1 cellular context compared by ENCODE assay signal in genomic region chr17:76645481-76645880, GRCh38.
TF ChIP-seq lines count a peak whose summit lies in the region.

No MANE protein-coding gene starts in this region.

TF ChIP-seq in HepG2, 621 proteins besides CTCF, POLR2A, EP300 and RAD21 (continues in another document):
- TF ChIP-seq, protein P1, sequence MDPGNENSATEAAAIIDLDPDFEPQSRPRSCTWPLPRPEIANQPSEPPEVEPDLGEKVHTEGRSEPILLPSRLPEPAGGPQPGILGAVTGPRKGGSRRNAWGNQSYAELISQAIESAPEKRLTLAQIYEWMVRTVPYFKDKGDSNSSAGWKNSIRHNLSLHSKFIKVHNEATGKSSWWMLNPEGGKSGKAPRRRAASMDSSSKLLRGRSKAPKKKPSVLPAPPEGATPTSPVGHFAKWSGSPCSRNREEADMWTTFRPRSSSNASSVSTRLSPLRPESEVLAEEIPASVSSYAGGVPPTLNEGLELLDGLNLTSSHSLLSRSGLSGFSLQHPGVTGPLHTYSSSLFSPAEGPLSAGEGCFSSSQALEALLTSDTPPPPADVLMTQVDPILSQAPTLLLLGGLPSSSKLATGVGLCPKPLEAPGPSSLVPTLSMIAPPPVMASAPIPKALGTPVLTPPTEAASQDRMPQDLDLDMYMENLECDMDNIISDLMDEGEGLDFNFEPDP (CRISPR knock-in tag; conservative IDR thresholded peaks at IDR 0.05): 0 out of 2 replicates have a peak, but pooled peaks have one; percentile 52
- TF ChIP-seq ZNF598 (CRISPR knock-in tag; IDR thresholded peaks at IDR 0.05; ENCODE audit: borderline replicate concordance) (peak; percentile 74; the same call in 1 of the 2 replicates), HIVEP1 (CRISPR knock-in tag; IDR thresholded peaks at IDR 0.05) (no peak), ZNF235 (CRISPR knock-in tag; IDR thresholded peaks at IDR 0.05; ENCODE audit: borderline replicate concordance) (no peak), XRCC5 (optimal IDR thresholded peaks at IDR 0.05; ENCODE audit: low read length) (no peak), SNAI1 (CRISPR knock-in tag; IDR thresholded peaks at IDR 0.05; ENCODE audit: borderline replicate concordance) (no peak), MBNL3 (CRISPR knock-in tag; conservative IDR thresholded peaks at IDR 0.05) (no peak), KAT7 (CRISPR knock-in tag; IDR thresholded peaks at IDR 0.05; ENCODE audit: borderline replicate concordance) (no peak), SALL1 (CRISPR knock-in tag; IDR thresholded peaks at IDR 0.05) (peak; percentile 40), RELA (CRISPR knock-in tag; IDR thresholded peaks at IDR 0.05) (no peak), ZFP91 (CRISPR knock-in tag; IDR thresholded peaks at IDR 0.05; ENCODE audit: borderline replicate concordance) (0 out of 2 replicates have a peak, but pooled peaks have one; percentile 26), ZSCAN31 (CRISPR knock-in tag; IDR thresholded peaks at IDR 0.05; ENCODE audit: low read depth) (no peak), TMF1 (CRISPR knock-in tag; IDR thresholded peaks at IDR 0.05; ENCODE audit: low read depth) (no peak), NR2F1 (CRISPR knock-in tag; IDR thresholded peaks at IDR 0.05) (no peak), ZFP1 (CRISPR knock-in tag; IDR thresholded peaks at IDR 0.05) (no peak), ELF3 (CRISPR knock-in tag; IDR thresholded peaks at IDR 0.05) (peak; percentile 47; the same call in 1 of the 2 replicates), ZNF281 (CRISPR knock-in tag; IDR thresholded peaks at IDR 0.05; ENCODE audit: borderline replicate concordance) (no peak), GMEB1 (CRISPR knock-in tag; IDR thresholded peaks at IDR 0.05; ENCODE audit: borderline replicate concordance) (no peak), HOXA5 (CRISPR knock-in tag; IDR thresholded peaks at IDR 0.05) (no peak), HCFC1 (IDR thresholded peaks at IDR 0.05; ENCODE audit: low read depth, low read length) (no peak), HDAC1 (CRISPR knock-in tag; IDR thresholded peaks at IDR 0.05) (no peak; the same call in 1 of the 2 replicates), ZFP36L1 (CRISPR knock-in tag; IDR thresholded peaks at IDR 0.05) (no peak), ZNF616 (CRISPR knock-in tag; IDR thresholded peaks at IDR 0.05; ENCODE audit: low read depth) (no peak), ZFYVE20 (CRISPR knock-in tag; IDR thresholded peaks at IDR 0.05; ENCODE audit: borderline replicate concordance, low read depth) (no peak), NFYB (CRISPR knock-in tag; IDR thresholded peaks at IDR 0.05) (no peak), KLF12 (CRISPR knock-in tag; IDR thresholded peaks at IDR 0.05; ENCODE audit: borderline replicate concordance) (no peak), ZFP41 (CRISPR knock-in tag; IDR thresholded peaks at IDR 0.05; ENCODE audit: borderline replicate concordance) (no peak), ZNF33B (CRISPR knock-in tag; IDR thresholded peaks at IDR 0.05) (0 out of 2 replicates have a peak, but pooled peaks have one; percentile 29), RXRA (CRISPR knock-in tag; IDR thresholded peaks at IDR 0.05) (no peak), GZF1 (CRISPR knock-in tag; IDR thresholded peaks at IDR 0.05) (no peak), HNRNPK (IDR thresholded peaks at IDR 0.05; ENCODE audit: low read depth, low read length, poor library complexity, severe bottlenecking) (no peak), ZSCAN25 (CRISPR knock-in tag; IDR thresholded peaks at IDR 0.05) (no peak), ZNF556 (CRISPR knock-in tag; IDR thresholded peaks at IDR 0.05; ENCODE audit: borderline replicate concordance) (no peak), MZF1 (CRISPR knock-in tag; IDR thresholded peaks at IDR 0.05; ENCODE audit: borderline replicate concordance) (no peak), MIER2 (CRISPR knock-in tag; IDR thresholded peaks at IDR 0.05) (no peak), GATAD2A (CRISPR knock-in tag; IDR thresholded peaks at IDR 0.05) (no peak), PHF8 (CRISPR knock-in tag; IDR thresholded peaks at IDR 0.05) (no peak), ZNF687 (CRISPR knock-in tag; IDR thresholded peaks at IDR 0.05) (peak; percentile 54), TFAP4 (IDR thresholded peaks at IDR 0.05; ENCODE audit: borderline replicate concordance, low read depth) (no peak), PITX1 (CRISPR knock-in tag; IDR thresholded peaks at IDR 0.05) (peak; percentile 26; the same call in 1 of the 2 replicates), ZFX (CRISPR knock-in tag; IDR thresholded peaks at IDR 0.05; ENCODE audit: low read depth) (no peak)
- TF ChIP-seq, protein P2, sequence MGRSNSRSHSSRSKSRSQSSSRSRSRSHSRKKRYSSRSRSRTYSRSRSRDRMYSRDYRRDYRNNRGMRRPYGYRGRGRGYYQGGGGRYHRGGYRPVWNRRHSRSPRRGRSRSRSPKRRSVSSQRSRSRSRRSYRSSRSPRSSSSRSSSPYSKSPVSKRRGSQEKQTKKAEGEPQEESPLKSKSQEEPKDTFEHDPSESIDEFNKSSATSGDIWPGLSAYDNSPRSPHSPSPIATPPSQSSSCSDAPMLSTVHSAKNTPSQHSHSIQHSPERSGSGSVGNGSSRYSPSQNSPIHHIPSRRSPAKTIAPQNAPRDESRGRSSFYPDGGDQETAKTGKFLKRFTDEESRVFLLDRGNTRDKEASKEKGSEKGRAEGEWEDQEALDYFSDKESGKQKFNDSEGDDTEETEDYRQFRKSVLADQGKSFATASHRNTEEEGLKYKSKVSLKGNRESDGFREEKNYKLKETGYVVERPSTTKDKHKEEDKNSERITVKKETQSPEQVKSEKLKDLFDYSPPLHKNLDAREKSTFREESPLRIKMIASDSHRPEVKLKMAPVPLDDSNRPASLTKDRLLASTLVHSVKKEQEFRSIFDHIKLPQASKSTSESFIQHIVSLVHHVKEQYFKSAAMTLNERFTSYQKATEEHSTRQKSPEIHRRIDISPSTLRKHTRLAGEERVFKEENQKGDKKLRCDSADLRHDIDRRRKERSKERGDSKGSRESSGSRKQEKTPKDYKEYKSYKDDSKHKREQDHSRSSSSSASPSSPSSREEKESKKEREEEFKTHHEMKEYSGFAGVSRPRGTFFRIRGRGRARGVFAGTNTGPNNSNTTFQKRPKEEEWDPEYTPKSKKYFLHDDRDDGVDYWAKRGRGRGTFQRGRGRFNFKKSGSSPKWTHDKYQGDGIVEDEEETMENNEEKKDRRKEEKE (IDR thresholded peaks at IDR 0.05): no peak
- TF ChIP-seq, protein P3, sequence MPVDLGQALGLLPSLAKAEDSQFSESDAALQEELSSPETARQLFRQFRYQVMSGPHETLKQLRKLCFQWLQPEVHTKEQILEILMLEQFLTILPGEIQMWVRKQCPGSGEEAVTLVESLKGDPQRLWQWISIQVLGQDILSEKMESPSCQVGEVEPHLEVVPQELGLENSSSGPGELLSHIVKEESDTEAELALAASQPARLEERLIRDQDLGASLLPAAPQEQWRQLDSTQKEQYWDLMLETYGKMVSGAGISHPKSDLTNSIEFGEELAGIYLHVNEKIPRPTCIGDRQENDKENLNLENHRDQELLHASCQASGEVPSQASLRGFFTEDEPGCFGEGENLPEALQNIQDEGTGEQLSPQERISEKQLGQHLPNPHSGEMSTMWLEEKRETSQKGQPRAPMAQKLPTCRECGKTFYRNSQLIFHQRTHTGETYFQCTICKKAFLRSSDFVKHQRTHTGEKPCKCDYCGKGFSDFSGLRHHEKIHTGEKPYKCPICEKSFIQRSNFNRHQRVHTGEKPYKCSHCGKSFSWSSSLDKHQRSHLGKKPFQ (CRISPR knock-in tag; IDR thresholded peaks at IDR 0.05; ENCODE audit: insufficient replicate concordance): peak; percentile 21
- TF ChIP-seq, protein P4, sequence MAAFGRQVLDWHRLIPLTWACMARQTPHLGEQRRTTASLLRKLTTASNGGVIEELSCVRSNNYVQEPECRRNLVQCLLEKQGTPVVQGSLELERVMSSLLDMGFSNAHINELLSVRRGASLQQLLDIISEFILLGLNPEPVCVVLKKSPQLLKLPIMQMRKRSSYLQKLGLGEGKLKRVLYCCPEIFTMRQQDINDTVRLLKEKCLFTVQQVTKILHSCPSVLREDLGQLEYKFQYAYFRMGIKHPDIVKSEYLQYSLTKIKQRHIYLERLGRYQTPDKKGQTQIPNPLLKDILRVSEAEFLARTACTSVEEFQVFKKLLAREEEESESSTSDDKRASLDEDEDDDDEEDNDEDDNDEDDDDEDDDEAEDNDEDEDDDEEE (CRISPR knock-in tag; IDR thresholded peaks at IDR 0.05): no peak
- TF ChIP-seq, protein P5, sequence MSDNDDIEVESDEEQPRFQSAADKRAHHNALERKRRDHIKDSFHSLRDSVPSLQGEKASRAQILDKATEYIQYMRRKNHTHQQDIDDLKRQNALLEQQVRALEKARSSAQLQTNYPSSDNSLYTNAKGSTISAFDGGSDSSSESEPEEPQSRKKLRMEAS (IDR thresholded peaks at IDR 0.05): peak; percentile 19; the same call in 1 of the 2 replicates
